31 cellular contexts compared by ENCODE assay signal in genomic region chr15:98438326-98438725, GRCh38.
"Had no signal": no experiment of that assay in that cellular context is flagged by ENCODE, and none has a peak within 500 bp of the region (broad histone marks: within the 10 kb centered on the region; RNA-seq: fewer than 3 reads in every experiment).

No MANE protein-coding gene starts in this region.

- H3K9me3 Mint-ChIP-seq: naive thymus-derived CD8-positive, alpha-beta T cell; natural killer cell treated with Interleukin-12 subunit alpha and Interleukin-12 subunit beta and Interleukin-15 and Interleukin-18, amount 100 ng/mL, for 72 hours; stimulated activated naive CD8-positive, alpha-beta T cell treated with anti-CD3 and anti-CD28 coated beads, Interleukin-15, amount 100 ng/mL, for 72 hours; type B pancreatic cell had no signal

- H3K4me1 ChIP-seq: parathyroid adenoma, psoas muscle, right lobe of liver, testis, transverse colon had no signal

- H3K36me3 ChIP-seq: neural progenitor cell, neutrophil, ovary, right lobe of liver, sigmoid colon, suprapubic skin, tibial artery, transverse colon, vagina had no signal

- H3K9me3 ChIP-seq: neutrophil, ovary, psoas muscle, right lobe of liver, sigmoid colon, suprapubic skin, testis, tibial artery, transverse colon, vagina had no signal

- H3K27ac ChIP-seq: neural progenitor cell, neutrophil, ovary, parathyroid adenoma, psoas muscle, right lobe of liver, sigmoid colon, suprapubic skin, testis, tibial artery, transverse colon, vagina had no signal

- DNase-seq: naive B cell; naive thymus-derived CD8-positive, alpha-beta T cell; nucleus accumbens; ovary; posterior cingulate gyrus; psoas muscle; right cardiac atrium; right lobe of liver; sigmoid colon; small intestine; stimulated activated CD4-positive, alpha-beta T cell treated with anti-CD3 and anti-CD28 coated beads, Interleukin-12 subunit alpha, Interleukin-12 subunit beta, amount 100 ng/mL, for 4 hours; stimulated activated CD4-positive, alpha-beta T cell treated with anti-CD3 and anti-CD28 coated beads, Interleukin-1b, Interleukin-23, amount 100 ng/mL, for 48 hours; stimulated activated CD4-positive, alpha-beta T cell treated with anti-CD3 and anti-CD28 coated beads, Interleukin-4, amount 100 ng/mL, for 1 hour; stimulated activated CD4-positive, alpha-beta T cell treated with anti-CD3 and anti-CD28 coated beads, Interleukin-4, amount 100 ng/mL, for 4 hours; stimulated activated CD8-positive, alpha-beta memory T cell treated with anti-CD3 and anti-CD28 coated beads, Interleukin-4, amount 100 ng/mL, for 48 hours; stimulated activated naive CD4-positive, alpha-beta T cell; stimulated activated naive CD8-positive, alpha-beta T cell treated with anti-CD3 and anti-CD28 coated beads, Interleukin-15, amount 100 ng/mL, for 72 hours; stimulated activated naive CD8-positive, alpha-beta T cell treated with anti-CD3 and anti-CD28 coated beads, Interleukin-15, Interleukin-2, amounts not matched to agents 100 U/mL and 50 U/mL, for 24 hours; substantia nigra; testis; tibial artery; transverse colon had no signal

- H3K27me3 Mint-ChIP-seq: stimulated activated memory B cell treated with anti-CD40 and anti-IgM and Interleukin-4, amounts not matched to agents 10 μg/mL and 1 μg/mL and 100 μg/mL, for 72 hours had no signal

- H3K27ac Mint-ChIP-seq: naive B cell; natural killer cell treated with Interleukin-12 subunit alpha and Interleukin-12 subunit beta and Interleukin-15 and Interleukin-18, amount 100 ng/mL, for 72 hours; neural progenitor cell; progenitor cell of endocrine pancreas; stimulated activated memory B cell treated with anti-CD40 and anti-IgM and Interleukin-4, amounts not matched to agents 10 μg/mL and 1 μg/mL and 100 μg/mL, for 72 hours; type B pancreatic cell had no signal

- ATAC-seq: naive thymus-derived CD8-positive, alpha-beta T cell; psoas muscle; right cardiac atrium; right lobe of liver; stimulated activated memory B cell treated with anti-CD40 and anti-IgM and Interleukin-4, amounts not matched to agents 10 μg/mL and 1 μg/mL and 100 μg/mL, for 72 hours; stimulated activated naive CD8-positive, alpha-beta T cell treated with anti-CD3 and anti-CD28 coated beads, Interleukin-15, amount 100 ng/mL, for 72 hours; stimulated activated naive CD8-positive, alpha-beta T cell treated with anti-CD3 and anti-CD28 coated beads, Interleukin-15, Interleukin-2, amounts not matched to agents 100 U/mL and 50 U/mL, for 24 hours had no signal

- H3K36me3 Mint-ChIP-seq: naive B cell; naive thymus-derived CD8-positive, alpha-beta T cell; natural killer cell treated with Interleukin-12 subunit alpha and Interleukin-12 subunit beta and Interleukin-15 and Interleukin-18, amount 100 ng/mL, for 72 hours; neural progenitor cell; stimulated activated memory B cell treated with anti-CD40 and anti-IgM and Interleukin-4, amounts not matched to agents 10 μg/mL and 1 μg/mL and 100 μg/mL, for 72 hours; type B pancreatic cell had no signal

- H3K27me3 ChIP-seq: neural progenitor cell, ovary, right lobe of liver, sigmoid colon, testis, transverse colon, vagina had no signal

- H3K4me3 ChIP-seq: neural progenitor cell, ovary, psoas muscle, right lobe of liver, sigmoid colon, suprapubic skin, testis, tibial artery, transverse colon, vagina had no signal

- H3K4me3 Mint-ChIP-seq: naive B cell; naive thymus-derived CD8-positive, alpha-beta T cell; natural killer cell treated with Interleukin-12 subunit alpha and Interleukin-12 subunit beta and Interleukin-15 and Interleukin-18, amount 100 ng/mL, for 72 hours; neural progenitor cell; stimulated activated memory B cell treated with anti-CD40 and anti-IgM and Interleukin-4, amounts not matched to agents 10 μg/mL and 1 μg/mL and 100 μg/mL, for 72 hours; stimulated activated naive CD8-positive, alpha-beta T cell treated with anti-CD3 and anti-CD28 coated beads, Interleukin-15, amount 100 ng/mL, for 72 hours; type B pancreatic cell had no signal
